ENCODE assay signal across 8 cellular contexts in genomic region chr1:58754683-58755467, GRCh38. TPM values are rescaled to one million over a fixed set of nuclear protein-coding genes. Genes with fewer than 3 reads are reported as not detected.
DNase-seq lines count a peak whose midpoint lies in the region; ATAC-seq and TF ChIP-seq lines count a peak whose summit lies in the region.

No MANE protein-coding gene starts in this region.

- peaks cover 6% of the 10 kb centered on the region for H3K4me1 ChIP-seq in right cardiac atrium (ENCODE audit: control insufficient read depth, insufficient read depth, low read length)

- WGBS in right cardiac atrium: 53% methylated on average over 7 of the region's 7 CpGs

- intact Hi-C loops in activated CD8-positive, alpha-beta T cell treated with anti-CD3 and anti-CD28 coated beads for 36 hours (cut with micrococcal nuclease): no loop called here
- intact Hi-C loops in right cardiac atrium (cut with DNase I): no loop called here

- no peaks in the 10 kb centered on the region for H3K27me3 Mint-ChIP-seq in activated T-cell treated with anti-CD3 and anti-CD28 coated beads, Interleukin-2, amount 50 U/mL, for 4 hours (ENCODE audit: low read depth)
- H3K27me3 Mint-ChIP-seq in activated CD8-positive, alpha-beta T cell treated with anti-CD3 and anti-CD28 coated beads for 36 hours: no peaks in the 10 kb centered on the region
- no peaks in the 10 kb centered on the region for H3K27me3 Mint-ChIP-seq in type B pancreatic cell

- H3K27ac ChIP-seq in right cardiac atrium (ENCODE audit: low read length): peak overlapping the region; percentile 75

- peak overlapping the region; percentile 88 for H3K27ac Mint-ChIP-seq in activated CD8-positive, alpha-beta T cell treated with anti-CD3 and anti-CD28 coated beads for 36 hours
- no peak overlapping the region for H3K27ac Mint-ChIP-seq in type B pancreatic cell

- no peaks in the 10 kb centered on the region for H3K9me3 Mint-ChIP-seq in activated T-cell treated with anti-CD3 and anti-CD28 coated beads, Interleukin-2, amount 50 U/mL, for 4 hours
- H3K9me3 Mint-ChIP-seq in activated CD8-positive, alpha-beta T cell treated with anti-CD3 and anti-CD28 coated beads for 36 hours: peaks cover 7% of the 10 kb centered on the region
- no peaks in the 10 kb centered on the region for H3K9me3 Mint-ChIP-seq in type B pancreatic cell

- POLR2A ChIA-PET in activated CD8-positive, alpha-beta T cell treated with anti-CD3 and anti-CD28 coated beads for 36 hours (lab: Charles Lee): interaction anchor here (0.6 to 3.0 kb wide), 3 partner anchors 28 to 58 kb away, joined by 3 to 16 read pairs (median 3); partner anchors contain the start of gene JUN

- peaks cover 47% of the 10 kb centered on the region for H3K4me1 Mint-ChIP-seq in activated T-cell treated with anti-CD3 and anti-CD28 coated beads, Interleukin-2, amount 50 U/mL, for 4 hours (ENCODE audit: low read depth)
- H3K4me1 Mint-ChIP-seq in activated CD8-positive, alpha-beta T cell treated with anti-CD3 and anti-CD28 coated beads for 36 hours (ENCODE audit: low read depth): peaks cover 46% of the 10 kb centered on the region
- peaks cover 25% of the 10 kb centered on the region for H3K4me1 Mint-ChIP-seq in type B pancreatic cell (ENCODE audit: unreplicated experiment)

- TF ChIP-seq CTCF in activated CD8-positive, alpha-beta T cell treated with anti-CD3 and anti-CD28 coated beads for 36 hours (IDR thresholded peaks at IDR 0.05): no peak
- TF ChIP-seq CTCF in type B pancreatic cell (conservative IDR thresholded peaks at IDR 0.05): no peak

- H3K36me3 Mint-ChIP-seq in activated T-cell treated with anti-CD3 and anti-CD28 coated beads, Interleukin-2, amount 50 U/mL, for 4 hours (ENCODE audit: insufficient read depth): no peaks in the 10 kb centered on the region
- H3K36me3 Mint-ChIP-seq in activated CD8-positive, alpha-beta T cell treated with anti-CD3 and anti-CD28 coated beads for 36 hours (ENCODE audit: low read depth): peaks cover 16% of the 10 kb centered on the region
- no peaks in the 10 kb centered on the region for H3K36me3 Mint-ChIP-seq in type B pancreatic cell

- no peak for DNase-seq in activated T-cell treated with anti-CD3 and anti-CD28 coated beads, Interleukin-2, amount 50 U/mL, for 4 hours
- DNase-seq in activated T-cell treated with anti-CD3 and anti-CD28 coated beads for 4 hours (no peak), right cardiac atrium (peak in 2 of 3 donors; percentile 53 to 57), type B pancreatic cell (ENCODE audit: extremely low spot score, unreplicated experiment) (no peak), NCI-H510A treated with DMSO at 0.1 percent for 48 hours (lab: John Stamatoyannopoulos, UW) (no peak)
- DNase-seq in activated CD8-positive, alpha-beta T cell treated with anti-CD3 and anti-CD28 coated beads for 36 hours: peak; percentile 18

- ATAC-seq in activated T-cell treated with anti-CD3 and anti-CD28 coated beads, Interleukin-2, amount 50 U/mL, for 4 hours: peak; percentile 42 to 47
- ATAC-seq in activated CD8-positive, alpha-beta T cell treated with anti-CD3 and anti-CD28 coated beads for 36 hours: peak; percentile 7
- no peak for ATAC-seq in right cardiac atrium
- no peak for ATAC-seq in HG02885 (IDR thresholded peaks at IDR 0.05; ENCODE audit: poor library complexity, unreplicated experiment)
- ATAC-seq in HG03457 (IDR thresholded peaks at IDR 0.05; ENCODE audit: unreplicated experiment): no peak

- no peak overlapping the region for H3K4me3 ChIP-seq in right cardiac atrium (ENCODE audit: low read length)

- no peaks in the 10 kb centered on the region for H3K27me3 ChIP-seq in right cardiac atrium (ENCODE audit: control insufficient read depth, insufficient read depth)

- no peaks in the 10 kb centered on the region for H3K9me3 ChIP-seq in right cardiac atrium (ENCODE audit: control insufficient read depth, low read length)

- H3K4me3 Mint-ChIP-seq in activated T-cell treated with anti-CD3 and anti-CD28 coated beads, Interleukin-2, amount 50 U/mL, for 4 hours: peak overlapping the region; percentile 39
- no peak overlapping the region for H3K4me3 Mint-ChIP-seq in activated CD8-positive, alpha-beta T cell treated with anti-CD3 and anti-CD28 coated beads for 36 hours
- peak overlapping the region; percentile 11 for H3K4me3 Mint-ChIP-seq in type B pancreatic cell

- CTCF ChIA-PET in activated CD8-positive, alpha-beta T cell treated with anti-CD3 and anti-CD28 coated beads for 36 hours (lab: Charles Lee): interaction anchor here (0.7 to 5.6 kb wide), 8 partner anchors 14 to 944 kb away, joined by 3 to 30 read pairs (median 4); no protein-coding TSS in a partner anchor

RNA-seq across cellular contexts. Expression of gene JUN, which starts 29.0 kb away (rescaled TPM):
- total RNA-seq in activated T-cell treated with anti-CD3 and anti-CD28 coated beads, Interleukin-2, amount 50 U/mL, for 4 hours: 10 to 100 TPM; 19.9 to 27.3 (median 24.5) TPM
- total RNA-seq in activated CD8-positive, alpha-beta T cell treated with anti-CD3 and anti-CD28 coated beads for 36 hours: 10 to 100 TPM; 51.4 to 53.2 TPM
- total RNA-seq in right cardiac atrium (10 to 100 TPM; 41.1 to 69.8 (median 50.7) TPM), type B pancreatic cell (ENCODE audit: low replicate concordance) (160 and 262 TPM in 2 replicates)
- polyA plus RNA-seq in right cardiac atrium: 211 TPM

RNA-seq across cellular contexts. Expression of gene MYSM1, which starts 55.0 kb away (rescaled TPM):
- 10 to 100 TPM; 24.0 to 26.3 (median 25.5) TPM for total RNA-seq in activated T-cell treated with anti-CD3 and anti-CD28 coated beads, Interleukin-2, amount 50 U/mL, for 4 hours
- total RNA-seq in activated CD8-positive, alpha-beta T cell treated with anti-CD3 and anti-CD28 coated beads for 36 hours: 10 to 100 TPM; 34.3 to 36.8 TPM
- total RNA-seq in right cardiac atrium: 10 to 100 TPM; 25.5 to 29.1 (median 25.9) TPM
- polyA plus RNA-seq in right cardiac atrium: 9.3 TPM
- total RNA-seq in type B pancreatic cell (ENCODE audit: low replicate concordance): 45.9 and 46.8 TPM in 2 replicates

Comparison
In these comparisons a context has a peak if more than half of its experiments do, and no peak if none do; other contexts are left out.
1. ATAC-seq: peak in activated T-cell treated with anti-CD3 and anti-CD28 coated beads, Interleukin-2, amount 50 U/mL, for 4 hours (2 of 2) and activated CD8-positive, alpha-beta T cell treated with anti-CD3 and anti-CD28 coated beads for 36 hours (single experiment); none in right cardiac atrium (0 of 2), HG02885 (single experiment) and HG03457 (single experiment).
2. DNase-seq: peak in activated CD8-positive, alpha-beta T cell treated with anti-CD3 and anti-CD28 coated beads for 36 hours (single experiment) and right cardiac atrium (2 of 3); none in activated T-cell treated with anti-CD3 and anti-CD28 coated beads, Interleukin-2, amount 50 U/mL, for 4 hours (single experiment), activated T-cell treated with anti-CD3 and anti-CD28 coated beads for 4 hours (single experiment), type B pancreatic cell (single experiment) and NCI-H510A treated with DMSO at 0.1 percent for 48 hours (single experiment).